18 cellular contexts compared by ENCODE assay signal in the genomic region with DNA sequence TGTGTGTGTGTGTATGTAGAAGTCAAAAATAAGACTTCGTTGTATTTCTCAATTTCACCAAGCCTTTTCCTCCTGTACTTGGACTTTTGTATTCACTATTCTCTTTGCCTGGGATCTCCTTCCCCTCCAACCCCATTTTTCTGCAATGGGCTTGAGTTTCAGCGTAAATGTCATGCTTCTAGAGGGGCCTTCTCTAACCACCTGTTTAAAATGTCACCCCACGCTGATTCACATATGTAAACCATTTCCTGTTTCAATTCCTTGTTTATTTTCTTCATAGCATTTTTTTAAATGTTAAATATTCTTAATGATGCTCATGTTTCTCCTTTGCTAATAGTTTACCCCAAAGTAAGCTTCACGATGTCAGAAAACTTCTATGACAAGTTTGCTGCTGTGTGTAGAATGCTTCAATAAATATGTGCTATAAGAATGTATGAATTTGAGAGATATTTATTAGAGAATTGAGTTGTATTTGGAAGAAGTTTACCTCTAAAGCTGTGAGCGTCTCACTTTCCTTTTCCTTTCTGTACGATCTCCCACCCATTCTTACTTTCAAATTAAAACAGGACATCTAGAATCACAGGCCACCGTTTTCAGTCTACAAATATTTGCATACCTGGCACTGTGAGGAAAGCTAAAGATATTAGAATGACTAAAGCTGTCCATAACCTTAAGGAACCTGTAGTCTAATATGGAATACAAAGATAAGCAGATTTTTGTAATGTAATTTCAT.
DNase-seq lines count a peak whose midpoint lies in the region; ATAC-seq, FAIRE-seq and TF ChIP-seq lines count a peak whose summit lies in the region.
"Had no signal": no experiment of that assay in that cellular context is flagged by ENCODE, and none has a peak within 500 bp of the region (broad histone marks: within the 10 kb centered on the region; RNA-seq: fewer than 3 reads in every experiment).

No MANE protein-coding gene starts in this region.

- no peak for TF ChIP-seq EP300 in GM12878 (IDR thresholded peaks at IDR 0.05; ENCODE audit: borderline replicate concordance in 1 of 2, control insufficient read depth in 1 of 2, low read depth in 2 of 2, low read length in 2 of 2)

- no peak overlapping the region for H3K27ac ChIP-seq in GM12878 (ENCODE audit: control insufficient read depth, insufficient read depth)

- no peak for TF ChIP-seq POLR2A in GM12892 (IDR thresholded peaks at IDR 0.05; ENCODE audit: low read depth, low read length)
- TF ChIP-seq POLR2A in GM12878 (IDR thresholded peaks at IDR 0.05; ENCODE audit: low read depth, low read length) = no peak

- TF ChIP-seq CTCF in GM12878 (IDR thresholded peaks at IDR 0.05 in 2 of 3, conservative IDR thresholded peaks at IDR 0.05 in 1 of 3; ENCODE audit: control insufficient read depth in 2 of 3, extremely low read depth in 1 of 3, insufficient read depth in 1 of 3, low read depth in 3 of 3, low read length in 3 of 3) (no peak), GM10248 (IDR thresholded peaks at IDR 0.05; ENCODE audit: control extremely low read depth, extremely low read depth, low read depth, missing control alignments) (no peak)

- SMC1A ChIA-PET in GM12878 (lab: Charles Lee; ENCODE audit: uncharacterized antibody, unreplicated experiment) = no interaction called here

- POLR2A ChIA-PET in GM12878 (lab: Charles Lee) (no interaction called here), GM10248 (lab: Yijun Ruan, JAX) (no interaction called here)

- no peaks in the 10 kb centered on the region for H3K9me3 ChIP-seq in GM12878 (replicated peaks; ENCODE audit: control insufficient read depth, insufficient read depth, low read length)
- H3K9me3 ChIP-seq: Caco-2 had no signal

- H3K79me2 ChIP-seq in GM12878 (ENCODE audit: control insufficient read depth, insufficient read depth, low read length) = no peaks in the 10 kb centered on the region

- FAIRE-seq in GM12892 (lab: Jason Lieb, UNC) (peak; percentile 60), GM12878 (lab: Jason Lieb, UNC) (no peak)
- FAIRE-seq: H1, RCC 7860 had no signal

- no TSS peak for BruUV-seq in GM12878 (replicated peaks; lab: Mats Ljungman, UMichigan)

- in situ Hi-C loops in GM12878 (cut with MboI) = no loop called here

- peak overlapping the region; percentile 1; the same call in 1 of the 2 replicates for H3K4me2 ChIP-seq in GM12878 (ENCODE audit: control insufficient read depth, insufficient read depth)

- RAD21 ChIA-PET in GM12878 (lab: Charles Lee; ENCODE audit: unreplicated experiment) = no interaction called here

- no peak overlapping the region for H3K4me3 ChIP-seq in GM12878

- H3K4me1 ChIP-seq in GM12878 (ENCODE audit: control insufficient read depth, insufficient read depth, low read length) = no peaks in the 10 kb centered on the region
- H3K4me1 ChIP-seq: Caco-2 had no signal

- no peaks in the 10 kb centered on the region for H4K20me1 ChIP-seq in GM12878 (ENCODE audit: control insufficient read depth, insufficient read depth)

- H2AFZ ChIP-seq in GM12878 (ENCODE audit: control insufficient read depth, low read depth, low read length) = no peak overlapping the region

- intact Hi-C loops in GM12878 (cut with micrococcal nuclease; ENCODE audit: unreplicated experiment) (no loop called here), left colon (cut with DNase I, micrococcal nuclease) (no loop called here)

- ATAC-seq in GM21717 (IDR thresholded peaks at IDR 0.05; ENCODE audit: unreplicated experiment) (peak; percentile 79), GM12878 (peak; percentile 72), left colon (no peak)

- TF ChIP-seq RAD21 in GM12878 (IDR thresholded peaks at IDR 0.05; ENCODE audit: insufficient read depth, low read depth, low read length) = no peak

- no peaks in the 10 kb centered on the region for H3K27me3 ChIP-seq in GM12878 (replicated peaks in 1 of 2; ENCODE audit: control insufficient read depth in 2 of 2, insufficient read depth in 2 of 2, low read length in 1 of 2)

- 28% methylated on average over 7 of the region's 7 CpGs for WGBS in GM12878 (ENCODE audit: insufficient coverage, insufficient replicate concordance, low lambda C conversion rate, missing lambda C conversion rate)

- CTCF ChIA-PET in GM12878 (lab: Yijun Ruan, JAX) = no interaction called here
- CTCF ChIA-PET in GM10248 (lab: Yijun Ruan, JAX) = interaction anchor here (1.0 kb wide), 1 partner anchor 8 kb away, joined by 3 read pairs; no protein-coding TSS in a partner anchor

- H3K9ac ChIP-seq in GM12878 (ENCODE audit: control insufficient read depth, insufficient read depth, low read length) = no peak overlapping the region

- no peaks in the 10 kb centered on the region for H3K36me3 ChIP-seq in GM12878 (ENCODE audit: control insufficient read depth in 2 of 2, insufficient read depth in 2 of 2, low read length in 1 of 2)

- DNase-seq in GM12892 (ENCODE audit: insufficient read length) = no peak
- DNase-seq in NAMALWA (ENCODE audit: low spot score) = peak; percentile 37
- DNase-seq in GM12878 (ENCODE audit: low read depth, low spot score) = no peak
- no peak for DNase-seq in RPMI8226
- DNase-seq in NOMO-1 treated with dmso at 0.1 percent for 144 hours (lab: John Stamatoyannopoulos, UW; ENCODE audit: unreplicated experiment) = no peak
- DNase-seq in left colon = no peak
- DNase-seq in GM10248 (ENCODE audit: extremely low spot score) = no peak
- DNase-seq: AML-193; Caco-2; HFFc6; Kasumi-1; NCI-H1417 treated with DMSO at 0.1 percent for 48 hours; NCI-H226; NK-92 treated with Interleukin-12 subunit alpha and Interleukin-12 subunit beta, amount 100 ng/mL, for 24 hours; SHP77 treated with DMSO at 0.1 percent for 48 hours had no signal

TF ChIP-seq in GM12878, 131 proteins besides CTCF, POLR2A, EP300 and RAD21 (continues in another document):
- no peak for TF ChIP-seq BRCA1 (IDR thresholded peaks at IDR 0.05; ENCODE audit: low read depth, low read length)
- TF ChIP-seq, protein P1, sequence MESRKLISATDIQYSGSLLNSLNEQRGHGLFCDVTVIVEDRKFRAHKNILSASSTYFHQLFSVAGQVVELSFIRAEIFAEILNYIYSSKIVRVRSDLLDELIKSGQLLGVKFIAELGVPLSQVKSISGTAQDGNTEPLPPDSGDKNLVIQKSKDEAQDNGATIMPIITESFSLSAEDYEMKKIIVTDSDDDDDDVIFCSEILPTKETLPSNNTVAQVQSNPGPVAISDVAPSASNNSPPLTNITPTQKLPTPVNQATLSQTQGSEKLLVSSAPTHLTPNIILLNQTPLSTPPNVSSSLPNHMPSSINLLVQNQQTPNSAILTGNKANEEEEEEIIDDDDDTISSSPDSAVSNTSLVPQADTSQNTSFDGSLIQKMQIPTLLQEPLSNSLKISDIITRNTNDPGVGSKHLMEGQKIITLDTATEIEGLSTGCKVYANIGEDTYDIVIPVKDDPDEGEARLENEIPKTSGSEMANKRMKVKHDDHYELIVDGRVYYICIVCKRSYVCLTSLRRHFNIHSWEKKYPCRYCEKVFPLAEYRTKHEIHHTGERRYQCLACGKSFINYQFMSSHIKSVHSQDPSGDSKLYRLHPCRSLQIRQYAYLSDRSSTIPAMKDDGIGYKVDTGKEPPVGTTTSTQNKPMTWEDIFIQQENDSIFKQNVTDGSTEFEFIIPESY (IDR thresholded peaks at IDR 0.05) = no peak
- TF ChIP-seq SMAD5 (IDR thresholded peaks at IDR 0.05; ENCODE audit: low read depth) = no peak
- no peak for TF ChIP-seq HDAC6 (IDR thresholded peaks at IDR 0.05; ENCODE audit: unreplicated experiment)
- no peak for TF ChIP-seq TCF3 (IDR thresholded peaks at IDR 0.05; ENCODE audit: borderline replicate concordance, insufficient read depth, low read depth, low read length)
- no peak for TF ChIP-seq ZZZ3 (IDR thresholded peaks at IDR 0.05; ENCODE audit: control insufficient read depth, insufficient read length, low read depth)
- no peak for TF ChIP-seq NRF1 (conservative IDR thresholded peaks at IDR 0.05; ENCODE audit: low read depth, low read length)
- TF ChIP-seq TARDBP (IDR thresholded peaks at IDR 0.05; ENCODE audit: borderline replicate concordance) = no peak
- no peak for TF ChIP-seq SUPT20H (IDR thresholded peaks at IDR 0.05; ENCODE audit: borderline replicate concordance, control insufficient read depth, low read depth, low read length)
- TF ChIP-seq SPI1 (IDR thresholded peaks at IDR 0.05; ENCODE audit: borderline replicate concordance, insufficient read depth, low read depth, low read length) = peak; percentile 30; the same call in 1 of the 2 replicates
- no peak for TF ChIP-seq POLR2AphosphoS2 (IDR thresholded peaks at IDR 0.05; ENCODE audit: low read depth, low read length)
- TF ChIP-seq RUNX3 (IDR thresholded peaks at IDR 0.05; ENCODE audit: low read length) = peak; percentile 24; the same call in 1 of the 2 replicates
- TF ChIP-seq, protein P2, sequence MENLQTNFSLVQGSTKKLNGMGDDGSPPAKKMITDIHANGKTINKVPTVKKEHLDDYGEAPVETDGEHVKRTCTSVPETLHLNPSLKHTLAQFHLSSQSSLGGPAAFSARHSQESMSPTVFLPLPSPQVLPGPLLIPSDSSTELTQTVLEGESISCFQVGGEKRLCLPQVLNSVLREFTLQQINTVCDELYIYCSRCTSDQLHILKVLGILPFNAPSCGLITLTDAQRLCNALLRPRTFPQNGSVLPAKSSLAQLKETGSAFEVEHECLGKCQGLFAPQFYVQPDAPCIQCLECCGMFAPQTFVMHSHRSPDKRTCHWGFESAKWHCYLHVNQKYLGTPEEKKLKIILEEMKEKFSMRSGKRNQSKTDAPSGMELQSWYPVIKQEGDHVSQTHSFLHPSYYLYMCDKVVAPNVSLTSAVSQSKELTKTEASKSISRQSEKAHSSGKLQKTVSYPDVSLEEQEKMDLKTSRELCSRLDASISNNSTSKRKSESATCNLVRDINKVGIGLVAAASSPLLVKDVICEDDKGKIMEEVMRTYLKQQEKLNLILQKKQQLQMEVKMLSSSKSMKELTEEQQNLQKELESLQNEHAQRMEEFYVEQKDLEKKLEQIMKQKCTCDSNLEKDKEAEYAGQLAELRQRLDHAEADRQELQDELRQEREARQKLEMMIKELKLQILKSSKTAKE (IDR thresholded peaks at IDR 0.05; ENCODE audit: low read depth, poor library complexity, severe bottlenecking) = no peak
